In the genomic region with DNA sequence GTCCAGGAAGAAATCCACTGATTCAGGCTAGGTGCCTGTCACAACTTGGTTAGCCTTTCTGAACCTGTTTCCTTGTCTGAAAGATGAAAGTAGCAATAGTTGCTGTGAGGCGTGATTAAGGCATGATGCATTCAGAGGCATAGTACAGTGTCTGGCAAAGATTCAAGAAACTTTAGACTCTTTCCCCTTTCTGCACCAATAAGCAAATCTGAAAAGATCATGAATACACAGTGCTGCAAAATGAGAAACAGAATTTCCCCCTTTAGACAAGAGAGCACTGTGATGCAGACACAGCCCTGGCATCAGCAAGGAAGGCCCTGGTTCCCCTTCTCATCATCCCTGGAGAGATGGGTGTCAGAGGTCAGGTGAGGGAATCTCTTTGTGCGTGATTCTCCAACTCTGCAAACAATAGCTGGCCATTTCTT, we compare ENCODE assay signal across 8 cellular contexts. TPM values are rescaled to one million over a fixed set of nuclear protein-coding genes. Genes with fewer than 3 reads are reported as not detected.
A peak's percentile ranks its signal among the peaks of the same experiment; 100 is the strongest.
DNase-seq lines count a peak whose midpoint lies in the region; ATAC-seq and TF ChIP-seq lines count a peak whose summit lies in the region.

No MANE protein-coding gene starts in this region.

- peak; percentile 78 to 87 for ATAC-seq in activated CD4-positive, CD25-positive, alpha-beta regulatory T cell treated with anti-CD3 and anti-CD28 coated beads, Interleukin-2, amount 50 U/mL, for 24 hours
- ATAC-seq in HG03439 (IDR thresholded peaks at IDR 0.05; ENCODE audit: unreplicated experiment) (peak; percentile 53), gastrocnemius medialis (peak in 1 of 2 donors; percentile 34)

- H3K4me3 ChIP-seq in gastrocnemius medialis: no peak overlapping the region

- no peaks in the 10 kb centered on the region for H3K36me3 ChIP-seq in gastrocnemius medialis

- no peaks in the 10 kb centered on the region for H3K9me3 ChIP-seq in gastrocnemius medialis

- H3K27me3 ChIP-seq in gastrocnemius medialis: no peaks in the 10 kb centered on the region

- no peak for TF ChIP-seq POLR2A in gastrocnemius medialis (IDR thresholded peaks at IDR 0.05)

- in situ Hi-C loops in gastrocnemius medialis (cut with MboI; ENCODE audit: low sequenced_read_pairs in 4 of 4): no loop called here

- intact Hi-C loops in gastrocnemius medialis (cut with DNase I; ENCODE audit: low total_unique reads): no loop called here

- H3K4me1 ChIP-seq in gastrocnemius medialis: peaks cover 56 to 71% of the 10 kb centered on the region in 2 donors

- H3K27ac ChIP-seq in cingulate gyrus (ENCODE audit: low read depth, low read length) (peak overlapping the region; percentile 66), gastrocnemius medialis (peak overlapping the region; percentile 60 to 74 (median 63))

- TF ChIP-seq CTCF in gastrocnemius medialis (IDR thresholded peaks at IDR 0.05 in 4 of 5, conservative IDR thresholded peaks at IDR 0.05 in 1 of 5): no peak

- no peak for DNase-seq in activated CD4-positive, CD25-positive, alpha-beta regulatory T cell (lab: John Stamatoyannopoulos, UW)
- DNase-seq in gastrocnemius medialis (no peak), NOMO-1 treated with DMSO at 0.1 percent for 48 hours (lab: John Stamatoyannopoulos, UW; ENCODE audit: unreplicated experiment) (no peak), superior temporal gyrus (ENCODE audit: extremely low spot score) (no peak)
- no peak for DNase-seq in effector CD4-positive, alpha-beta T cell

RNA-seq across cellular contexts. Expression of a gene that starts 41.9 kb away (rescaled TPM):
- 10 to 100 TPM in 1 of 4 donors, 1 to 10 TPM in 3; 7.1 to 13.9 (median 7.8) TPM for total RNA-seq in gastrocnemius medialis
